Comparison of ENCODE assay signal across 27 cellular contexts in the genomic region with DNA sequence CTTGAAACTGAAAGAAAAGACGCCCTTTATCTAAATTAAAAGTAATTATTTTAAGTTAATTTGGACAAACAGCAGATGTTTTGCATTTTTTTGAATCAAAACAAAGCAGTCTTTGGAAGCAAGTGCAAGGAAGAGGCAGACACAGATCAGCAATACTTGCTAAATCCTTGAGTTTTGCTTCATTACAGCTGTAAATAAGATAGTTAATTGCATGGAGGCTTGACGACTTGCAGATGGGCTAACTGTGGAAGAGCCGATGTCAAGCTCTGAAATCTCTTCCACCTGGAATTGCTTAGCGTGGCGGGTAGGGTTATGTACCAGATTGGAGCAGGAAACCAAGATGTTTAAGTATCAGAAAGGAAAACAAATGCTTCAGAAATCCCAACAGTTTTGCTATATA.
"Had no signal": no experiment of that assay in that cellular context is flagged by ENCODE, and none has a peak within 500 bp of the region (broad histone marks: within the 10 kb centered on the region; RNA-seq: fewer than 3 reads in every experiment).

No MANE protein-coding gene starts in this region.

- FAIRE-seq: small intestine, TTC549 had no signal

- H3K4me3 ChIP-seq: adrenal gland, body of pancreas, colonic mucosa, heart right ventricle, left ventricle myocardium inferior, lung, mucosa of descending colon, pancreas, prostate gland, sigmoid colon, tibial artery, upper lobe of right lung had no signal

- DNase-seq: activated CD4-positive, alpha-beta memory T cell treated with anti-CD3 and anti-CD28 coated beads for 36 hours; activated CD4-positive, alpha-beta T cell treated with anti-CD3 and anti-CD28 coated beads, Interleukin-2, amount 10 ng/mL, durations not matched to agents 24 days and 14 days; activated CD4-positive, CD25-positive, alpha-beta regulatory T cell treated with anti-CD3 and anti-CD28 coated beads, Interleukin-2, amount 50 U/mL, for 72 hours; activated CD8-positive, alpha-beta memory T cell treated with anti-CD3 and anti-CD28 coated beads, Interleukin-2, amount 50 U/mL, for 48 hours; activated T-cell treated with anti-CD3 and anti-CD28 coated beads, Interleukin-2, amount 50 U/mL, for 24 hours; adrenal gland; aorta; body of pancreas; colonic mucosa; effector CD8-positive, alpha-beta T cell; erythroblast; foreskin keratinocyte; heart right ventricle; left ventricle myocardium inferior; mesendoderm; mucosa of descending colon; pancreas; retina; sigmoid colon; small intestine; stimulated activated CD4-positive, alpha-beta T cell treated with anti-CD3 and anti-CD28 coated beads, Interleukin-4, amount 100 ng/mL, for 24 hours; tibial artery; upper lobe of right lung had no signal

- ATAC-seq: body of pancreas; foreskin keratinocyte; heart right ventricle; mucosa of descending colon; stimulated activated effector memory CD8-positive, alpha-beta T cell treated with anti-CD3 and anti-CD28 coated beads, Interleukin-12 subunit alpha, Interleukin-12 subunit beta, amount 100 ng/mL, for 72 hours; upper lobe of right lung had no signal
